ENCODE assay signal across 8 cellular contexts in the genomic region with DNA sequence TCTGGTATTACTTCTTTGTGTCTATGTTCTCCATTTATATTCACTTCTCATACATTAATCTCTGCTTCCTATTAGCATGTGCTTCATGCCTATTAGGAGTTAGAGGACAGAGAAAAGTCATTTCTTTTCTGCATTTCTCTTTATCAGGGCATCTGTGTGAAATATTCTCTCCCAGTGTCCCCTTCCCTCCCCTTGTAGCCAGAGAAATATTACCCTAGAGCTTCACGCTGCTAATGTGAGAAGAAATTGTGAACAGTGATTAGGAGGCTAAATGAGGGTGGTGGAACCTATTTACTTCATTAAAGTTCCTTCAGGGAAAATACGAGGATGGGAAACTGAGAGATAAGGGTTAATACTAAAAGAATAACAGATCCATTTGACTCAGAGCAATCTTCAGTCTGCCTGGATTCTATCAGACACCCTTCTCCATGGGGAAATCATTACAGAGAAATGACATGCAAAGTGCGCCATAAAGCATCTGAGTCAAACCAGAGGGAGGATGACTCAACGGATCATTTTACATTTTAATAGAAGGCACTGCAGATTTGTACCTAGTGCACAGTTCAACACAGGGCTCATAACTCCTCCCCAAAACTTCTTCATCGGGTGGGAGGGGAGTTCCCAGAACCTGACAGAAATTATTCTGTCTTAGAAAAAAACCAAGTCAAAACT.
A peak's percentile ranks its signal among the peaks of the same experiment; 100 is the strongest.
DNase-seq lines count a peak whose midpoint lies in the region; ATAC-seq, FAIRE-seq and TF ChIP-seq lines count a peak whose summit lies in the region.

No MANE protein-coding gene starts in this region.

- H3K4me3 ChIP-seq in hepatocyte: no peak overlapping the region
- H3K4me3 ChIP-seq in lower lobe of right lung: no peak overlapping the region

- no peaks in the 10 kb centered on the region for H3K36me3 ChIP-seq in hepatocyte (replicated peaks; ENCODE audit: insufficient read depth, low read depth)
- H3K36me3 ChIP-seq in lower lobe of right lung: no peaks in the 10 kb centered on the region

- CTCF ChIA-PET in activated CD4-positive, alpha-beta memory T cell treated with anti-CD3 and anti-CD28 coated beads for 36 hours (lab: Charles Lee): no interaction called here

- H3K79me2 ChIP-seq in hepatocyte: no peaks in the 10 kb centered on the region

- TF ChIP-seq CTCF in hepatocyte (IDR thresholded peaks at IDR 0.05; ENCODE audit: poor library complexity) (no peak), lower lobe of right lung (IDR thresholded peaks at IDR 0.05) (no peak)

- peaks cover 6% of the 10 kb centered on the region for H3K4me1 ChIP-seq in hepatocyte (ENCODE audit: insufficient read depth)
- H3K4me1 ChIP-seq in lower lobe of right lung: no peaks in the 10 kb centered on the region

- peak overlapping the region; percentile 27 for H3K4me3 Mint-ChIP-seq in activated CD4-positive, alpha-beta memory T cell treated with anti-CD3 and anti-CD28 coated beads for 36 hours

- H3K9me3 Mint-ChIP-seq in activated CD4-positive, alpha-beta memory T cell treated with anti-CD3 and anti-CD28 coated beads for 36 hours: no peaks in the 10 kb centered on the region

- FAIRE-seq in urothelium cell line (lab: Jason Lieb, UNC): no peak

- ATAC-seq in left ventricle myocardium superior (peak; percentile 34), HG02610 (IDR thresholded peaks at IDR 0.05; ENCODE audit: unreplicated experiment) (no peak), lower lobe of right lung (no peak)

- peak overlapping the region; percentile 67 for H3K27ac Mint-ChIP-seq in activated CD4-positive, alpha-beta memory T cell treated with anti-CD3 and anti-CD28 coated beads for 36 hours

- intact Hi-C loops in left ventricle myocardium superior (cut with micrococcal nuclease): no loop called here
- intact Hi-C loops in cardiac septum (cut with DNase I): no loop called here
- intact Hi-C loops in activated CD4-positive, alpha-beta memory T cell treated with anti-CD3 and anti-CD28 coated beads for 36 hours (cut with micrococcal nuclease): loop anchor here (1.0 to 5.0 kb wide), 11 partner anchors 17 to 728 kb away; no protein-coding TSS in a partner anchor
- intact Hi-C loops in lower lobe of right lung (cut with DNase I): no loop called here

- peak overlapping the region; percentile 43 for H3K4me2 ChIP-seq in hepatocyte

- peaks cover 36% of the 10 kb centered on the region for H3K36me3 Mint-ChIP-seq in activated CD4-positive, alpha-beta memory T cell treated with anti-CD3 and anti-CD28 coated beads for 36 hours

- peak overlapping the region; percentile 51 for H3K27ac ChIP-seq in hepatocyte
- no peak overlapping the region for H3K27ac ChIP-seq in lower lobe of right lung

- no peaks in the 10 kb centered on the region for H3K27me3 ChIP-seq in hepatocyte
- H3K27me3 ChIP-seq in lower lobe of right lung (ENCODE audit: low read depth): no peaks in the 10 kb centered on the region

- H3K9me3 ChIP-seq in hepatocyte (ENCODE audit: low read depth): no peaks in the 10 kb centered on the region
- H3K9me3 ChIP-seq in lower lobe of right lung: no peaks in the 10 kb centered on the region

- H2AFZ ChIP-seq in hepatocyte: no peak overlapping the region

- no peaks in the 10 kb centered on the region for H3K9me2 ChIP-seq in hepatocyte (replicated peaks; ENCODE audit: insufficient read depth)

- no peaks in the 10 kb centered on the region for H3K27me3 Mint-ChIP-seq in activated CD4-positive, alpha-beta memory T cell treated with anti-CD3 and anti-CD28 coated beads for 36 hours

- H4K20me1 ChIP-seq in hepatocyte (ENCODE audit: insufficient read depth, poor library complexity, severe bottlenecking): no peaks in the 10 kb centered on the region

- DNase-seq in left ventricle myocardium superior (no peak), cardiac septum (ENCODE audit: low spot score) (no peak), hepatocyte (ENCODE audit: low spot score) (peak; percentile 55), urothelium cell line (ENCODE audit: low spot score) (peak; percentile 58), D341Med (ENCODE audit: low spot score) (no peak), lower lobe of right lung (no peak)
- peak; percentile 77 for DNase-seq in activated CD4-positive, alpha-beta memory T cell treated with anti-CD3 and anti-CD28 coated beads for 36 hours

- POLR2A ChIA-PET in activated CD4-positive, alpha-beta memory T cell treated with anti-CD3 and anti-CD28 coated beads for 36 hours (lab: Charles Lee): interaction anchor here (1.0 to 1.6 kb wide), 3 partner anchors 17 to 193 kb away, joined by 3 to 6 read pairs (median 4); no protein-coding TSS in a partner anchor

- WGBS in hepatocyte (ENCODE audit: low lambda C conversion rate, missing lambda C conversion rate): 41% methylated on average over 5 of the region's 5 CpGs

- H3K4me1 Mint-ChIP-seq in activated CD4-positive, alpha-beta memory T cell treated with anti-CD3 and anti-CD28 coated beads for 36 hours (ENCODE audit: low read depth): peaks cover 78% of the 10 kb centered on the region

Comparison
In these comparisons a context has a peak if more than half of its experiments do, and no peak if none do; other contexts are left out.
1. DNase-seq: peak in activated CD4-positive, alpha-beta memory T cell treated with anti-CD3 and anti-CD28 coated beads for 36 hours (single experiment), hepatocyte (single experiment) and urothelium cell line (single experiment); none in left ventricle myocardium superior (single experiment), cardiac septum (single experiment), D341Med (single experiment) and lower lobe of right lung (single experiment).